17 cellular contexts compared by ENCODE assay signal in genomic region chr1:206929509-206929908, GRCh38. TPM values are rescaled to one million over a fixed set of nuclear protein-coding genes. Genes with fewer than 3 reads are reported as not detected.
DNase-seq lines count a peak whose midpoint lies in the region; ATAC-seq lines count a peak whose summit lies in the region.
"Had no signal": no experiment of that assay in that cellular context is flagged by ENCODE, and none has a peak within 500 bp of the region (broad histone marks: within the 10 kb centered on the region; RNA-seq: fewer than 3 reads in every experiment).

No MANE protein-coding gene starts in this region.

- DNase-seq in activated naive CD4-positive, alpha-beta T cell treated with anti-CD3 and anti-CD28 coated beads for 36 hours = no peak
- DNase-seq in activated naive CD4-positive, alpha-beta T cell treated with anti-CD3 and anti-CD28 coated beads, Interleukin-2, amount 50 U/mL, for 16 hours = no peak
- DNase-seq in activated naive CD8-positive, alpha-beta T cell treated with anti-CD3 and anti-CD28 coated beads, Interleukin-2, amount 50 U/mL, for 24 hours = no peak
- DNase-seq in AG08396 (ENCODE audit: low spot score) (no peak), NCI-H1930 (lab: John Stamatoyannopoulos, UW) (no peak), Ammon's horn (ENCODE audit: low spot score) (no peak)
- DNase-seq: cerebellar nuclear complex, NCI-H446 treated with DMSO at 0.1 percent for 48 hours, ovary had no signal

- peak overlapping the region; percentile 79 for H3K27ac Mint-ChIP-seq in activated naive CD4-positive, alpha-beta T cell treated with anti-CD3 and anti-CD28 coated beads for 36 hours
- peak overlapping the region; percentile 97 to 100 (median 97) for H3K27ac Mint-ChIP-seq in IgD-negative memory B cell
- peak overlapping the region; percentile 95 for H3K27ac Mint-ChIP-seq in activated naive CD8-positive, alpha-beta T cell treated with anti-CD3 and anti-CD28 coated beads, Interleukin-2, amount 50 U/mL, for 24 hours
- H3K27ac Mint-ChIP-seq in stimulated activated memory B cell treated with anti-CD40 and anti-IgM and Interleukin-4, amounts not matched to agents 10 μg/mL and 1 μg/mL and 100 μg/mL, for 72 hours = peak overlapping the region; percentile 98

- peaks cover 44% of the 10 kb centered on the region for H3K4me1 Mint-ChIP-seq in activated naive CD4-positive, alpha-beta T cell treated with anti-CD3 and anti-CD28 coated beads for 36 hours (ENCODE audit: low read depth)
- H3K4me1 Mint-ChIP-seq in IgD-negative memory B cell = peaks cover 43 to 67% (median 58%) of the 10 kb centered on the region in 3 donors
- peaks cover 70% of the 10 kb centered on the region for H3K4me1 Mint-ChIP-seq in activated naive CD8-positive, alpha-beta T cell treated with anti-CD3 and anti-CD28 coated beads, Interleukin-2, amount 50 U/mL, for 24 hours
- H3K4me1 Mint-ChIP-seq in stimulated activated memory B cell treated with anti-CD40 and anti-IgM and Interleukin-4, amounts not matched to agents 10 μg/mL and 1 μg/mL and 100 μg/mL, for 72 hours = peaks cover 54% of the 10 kb centered on the region

- no peaks in the 10 kb centered on the region for H3K27me3 Mint-ChIP-seq in activated naive CD4-positive, alpha-beta T cell treated with anti-CD3 and anti-CD28 coated beads for 36 hours (ENCODE audit: low read depth)
- no peaks in the 10 kb centered on the region for H3K27me3 Mint-ChIP-seq in IgD-negative memory B cell
- H3K27me3 Mint-ChIP-seq in activated naive CD8-positive, alpha-beta T cell treated with anti-CD3 and anti-CD28 coated beads, Interleukin-2, amount 50 U/mL, for 24 hours = no peaks in the 10 kb centered on the region
- H3K27me3 Mint-ChIP-seq in stimulated activated memory B cell treated with anti-CD40 and anti-IgM and Interleukin-4, amounts not matched to agents 10 μg/mL and 1 μg/mL and 100 μg/mL, for 72 hours = no peaks in the 10 kb centered on the region

- ATAC-seq in activated naive CD8-positive, alpha-beta T cell treated with anti-CD3 and anti-CD28 coated beads, Interleukin-2, amount 50 U/mL, for 24 hours = no peak
- no peak for ATAC-seq in stimulated activated memory B cell treated with anti-CD40 and anti-IgM and Interleukin-4, amounts not matched to agents 10 μg/mL and 1 μg/mL and 100 μg/mL, for 72 hours

- H3K9me3 Mint-ChIP-seq in activated naive CD4-positive, alpha-beta T cell treated with anti-CD3 and anti-CD28 coated beads for 36 hours = no peaks in the 10 kb centered on the region
- no peaks in the 10 kb centered on the region for H3K9me3 Mint-ChIP-seq in IgD-negative memory B cell
- no peaks in the 10 kb centered on the region for H3K9me3 Mint-ChIP-seq in activated naive CD8-positive, alpha-beta T cell treated with anti-CD3 and anti-CD28 coated beads, Interleukin-2, amount 50 U/mL, for 24 hours
- H3K9me3 Mint-ChIP-seq in stimulated activated memory B cell treated with anti-CD40 and anti-IgM and Interleukin-4, amounts not matched to agents 10 μg/mL and 1 μg/mL and 100 μg/mL, for 72 hours = no peaks in the 10 kb centered on the region

- intact Hi-C loops in activated naive CD4-positive, alpha-beta T cell treated with anti-CD3 and anti-CD28 coated beads for 36 hours (cut with micrococcal nuclease) = loop anchor here (10.0 kb wide), 2 partner anchors 395 to 895 kb away; partner anchors contain the start of gene CD55

- CTCF ChIA-PET in activated naive CD4-positive, alpha-beta T cell treated with anti-CD3 and anti-CD28 coated beads for 36 hours (lab: Charles Lee) = interaction anchor here (1.5 to 13.0 kb wide), 3 partner anchors 12 to 64 kb away, joined by 5 to 219 read pairs (median 124); partner anchors contain the start of genes FCMR and IL20

- H3K4me3 Mint-ChIP-seq in activated naive CD4-positive, alpha-beta T cell treated with anti-CD3 and anti-CD28 coated beads for 36 hours = no peak overlapping the region
- H3K4me3 Mint-ChIP-seq in IgD-negative memory B cell = peak overlapping the region in 3 of 4 donors; percentile 78 to 95 (median 90)
- peak overlapping the region; percentile 70 for H3K4me3 Mint-ChIP-seq in activated naive CD8-positive, alpha-beta T cell treated with anti-CD3 and anti-CD28 coated beads, Interleukin-2, amount 50 U/mL, for 24 hours
- peak overlapping the region; percentile 69 for H3K4me3 Mint-ChIP-seq in stimulated activated memory B cell treated with anti-CD40 and anti-IgM and Interleukin-4, amounts not matched to agents 10 μg/mL and 1 μg/mL and 100 μg/mL, for 72 hours

- H3K36me3 Mint-ChIP-seq in activated naive CD4-positive, alpha-beta T cell treated with anti-CD3 and anti-CD28 coated beads for 36 hours (ENCODE audit: low read depth) = no peaks in the 10 kb centered on the region
- no peaks in the 10 kb centered on the region for H3K36me3 Mint-ChIP-seq in IgD-negative memory B cell
- no peaks in the 10 kb centered on the region for H3K36me3 Mint-ChIP-seq in activated naive CD8-positive, alpha-beta T cell treated with anti-CD3 and anti-CD28 coated beads, Interleukin-2, amount 50 U/mL, for 24 hours (ENCODE audit: low read depth)
- no peaks in the 10 kb centered on the region for H3K36me3 Mint-ChIP-seq in stimulated activated memory B cell treated with anti-CD40 and anti-IgM and Interleukin-4, amounts not matched to agents 10 μg/mL and 1 μg/mL and 100 μg/mL, for 72 hours

RNA-seq across cellular contexts. Expression of gene FCMR, which starts 7.8 kb away (rescaled TPM):
- total RNA-seq in activated naive CD4-positive, alpha-beta T cell treated with anti-CD3 and anti-CD28 coated beads for 36 hours = 10 to 100 TPM; 49.6 to 52.1 TPM
- 1,091 TPM for polyA plus RNA-seq in IgD-negative memory B cell
- total RNA-seq: LHCN-M2 had no signal

RNA-seq across cellular contexts. Expression of gene PIGR, which starts 16.8 kb away (rescaled TPM):
- under 1 TPM in 1 of 2 experiments, not detected in 1; 0.10 TPM for total RNA-seq in activated naive CD4-positive, alpha-beta T cell treated with anti-CD3 and anti-CD28 coated beads for 36 hours
- polyA plus RNA-seq in IgD-negative memory B cell = 0.40 TPM
- total RNA-seq: fibroblast of villous mesenchyme, LHCN-M2, SJSA1 had no signal

RNA-seq across cellular contexts. Expression of gene IL24, which starts 32.3 kb away (rescaled TPM):
- 10 to 100 TPM; 44.0 to 46.7 TPM for total RNA-seq in activated naive CD4-positive, alpha-beta T cell treated with anti-CD3 and anti-CD28 coated beads for 36 hours
- polyA plus RNA-seq in IgD-negative memory B cell = 43.5 TPM
- total RNA-seq: mucosa of gallbladder, urinary bladder had no signal

RNA-seq across cellular contexts. Expression of gene FCAMR, which starts 40.8 kb away (rescaled TPM):
- total RNA-seq in activated naive CD4-positive, alpha-beta T cell treated with anti-CD3 and anti-CD28 coated beads for 36 hours = not detected
- polyA plus RNA-seq in IgD-negative memory B cell = not detected
- total RNA-seq: activated CD8-positive, alpha-beta memory T cell treated with anti-CD3 and anti-CD28 coated beads for 36 hours; fibroblast of villous mesenchyme; LHCN-M2; ovary; SJSA1; urinary bladder had no signal
- polyA plus RNA-seq: ovary, urinary bladder had no signal
